In the genomic region with DNA sequence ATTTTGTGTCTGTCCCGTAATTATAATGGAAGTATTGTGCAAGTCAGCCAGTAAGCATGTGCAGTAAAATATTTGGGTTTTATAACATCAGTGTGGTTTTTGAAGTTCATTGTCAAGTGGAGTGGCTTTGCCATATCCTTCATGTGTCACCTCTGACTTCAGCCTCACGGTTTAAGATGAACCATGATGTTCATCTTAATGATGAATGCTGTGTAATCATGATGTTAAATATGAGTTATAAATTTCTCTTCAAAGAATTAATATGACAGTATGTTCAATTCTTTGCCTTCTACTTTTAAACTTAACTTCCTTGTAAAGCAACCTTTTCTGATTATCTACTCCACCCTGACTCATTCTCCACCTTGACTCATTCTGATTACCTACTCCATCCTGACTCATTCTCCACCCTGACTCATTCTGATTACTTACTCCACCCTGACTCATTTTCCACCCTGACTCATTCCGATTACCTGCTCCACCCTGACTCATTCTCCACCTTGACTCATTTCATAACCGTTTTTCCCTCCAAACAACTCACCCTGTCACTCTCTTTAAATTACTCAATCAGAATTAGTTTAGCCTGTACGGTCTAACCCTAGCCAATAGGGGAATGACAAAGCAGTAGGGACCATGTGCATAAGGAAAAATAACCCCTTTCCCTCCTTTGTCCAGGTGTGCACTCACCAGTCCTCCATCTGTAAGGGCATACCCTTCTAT, we compare ENCODE assay signal across 9 cellular contexts. TPM values are rescaled to one million over a fixed set of nuclear protein-coding genes. Genes with fewer than 3 reads are reported as not detected.
A peak's percentile ranks its signal among the peaks of the same experiment; 100 is the strongest.
DNase-seq lines count a peak whose midpoint lies in the region; ATAC-seq and TF ChIP-seq lines count a peak whose summit lies in the region.
"Had no signal": no experiment of that assay in that cellular context is flagged by ENCODE, and none has a peak within 500 bp of the region (broad histone marks: within the 10 kb centered on the region; RNA-seq: fewer than 3 reads in every experiment).

No MANE protein-coding gene starts in this region.

- no peaks in the 10 kb centered on the region for H3K27me3 ChIP-seq in transverse colon
- H3K27me3 ChIP-seq: BLaER1 had no signal

- peaks cover 6 to 10% of the 10 kb centered on the region in 2 donors for H3K9me3 ChIP-seq in transverse colon

- H3K4me1 ChIP-seq in transverse colon: no peaks in the 10 kb centered on the region
- H3K4me1 ChIP-seq: BLaER1 had no signal

- no peak for TF ChIP-seq CTCF in fibroblast of villous mesenchyme (IDR thresholded peaks at IDR 0.05; ENCODE audit: insufficient read depth, low read depth, low read length)
- TF ChIP-seq CTCF in transverse colon (IDR thresholded peaks at IDR 0.05): no peak

- intact Hi-C loops in activated CD4-positive, alpha-beta T cell treated with anti-CD3 and anti-CD28 coated beads, Interleukin-2, amount 10 ng/mL, durations not matched to agents 24 days and 14 days (cut with micrococcal nuclease): loop anchor here (1.0 to 5.0 kb wide), 6 partner anchors 13 to 828 kb away; a partner anchor contains a TSS
- intact Hi-C loops in transverse colon (cut with DNase I; ENCODE audit: low total_unique reads): no loop called here

- in situ Hi-C loops in transverse colon (cut with MboI; ENCODE audit: low pct_ligation_motif_present in 1 of 4, low pct_unique_long_range_greater_than_20kb in 1 of 4, low sequenced_read_pairs in 3 of 4): no loop called here

- DNase-seq in activated CD4-positive, alpha-beta T cell treated with anti-CD3 and anti-CD28 coated beads, Interleukin-2, amount 10 ng/mL, durations not matched to agents 24 days and 14 days: peak; percentile 82
- no peak for DNase-seq in activated CD4-positive, alpha-beta T cell treated with anti-CD3 and anti-CD28 coated beads for 1 hour
- DNase-seq in RPMI7951 (ENCODE audit: low read depth): peak; percentile 90
- DNase-seq in fibroblast of villous mesenchyme (ENCODE audit: low read depth): peak; percentile 35
- no peak for DNase-seq in transverse colon
- DNase-seq in central memory CD4-positive, alpha-beta T cell: no peak
- DNase-seq in activated CD4-positive, CD25-positive, alpha-beta regulatory T cell (lab: John Stamatoyannopoulos, UW): no peak

- H3K36me3 Mint-ChIP-seq in activated CD4-positive, alpha-beta T cell treated with anti-CD3 and anti-CD28 coated beads, Interleukin-2, amount 10 ng/mL, durations not matched to agents 24 days and 14 days (ENCODE audit: low read depth): peaks cover 43% of the 10 kb centered on the region

- peak overlapping the region in 1 of 4 donors; percentile 14 for H3K27ac ChIP-seq in transverse colon
- H3K27ac ChIP-seq: BLaER1 had no signal

- WGBS in transverse colon (ENCODE audit: low coverage in 1 of 2), 2 donors: 49 to 51% methylated on average over 5 of the region's 5 CpGs

- peak; percentile 98 for ATAC-seq in HG02938 (IDR thresholded peaks at IDR 0.05; ENCODE audit: unreplicated experiment)

- no peak for TF ChIP-seq EP300 in transverse colon (IDR thresholded peaks at IDR 0.05; ENCODE audit: low read depth)

- H3K4me3 Mint-ChIP-seq in activated CD4-positive, alpha-beta T cell treated with anti-CD3 and anti-CD28 coated beads, Interleukin-2, amount 10 ng/mL, durations not matched to agents 24 days and 14 days: peak overlapping the region; percentile 19

- no peaks in the 10 kb centered on the region for H3K36me3 ChIP-seq in transverse colon

- H3K4me1 Mint-ChIP-seq in activated CD4-positive, alpha-beta T cell treated with anti-CD3 and anti-CD28 coated beads, Interleukin-2, amount 10 ng/mL, durations not matched to agents 24 days and 14 days: peaks cover 27% of the 10 kb centered on the region

- no peak overlapping the region for H3K4me3 ChIP-seq in fibroblast of villous mesenchyme (ENCODE audit: low read depth, low read length)
- H3K4me3 ChIP-seq in transverse colon: no peak overlapping the region
- H3K4me3 ChIP-seq: BLaER1 had no signal

- no peaks in the 10 kb centered on the region for H3K27me3 Mint-ChIP-seq in activated CD4-positive, alpha-beta T cell treated with anti-CD3 and anti-CD28 coated beads, Interleukin-2, amount 10 ng/mL, durations not matched to agents 24 days and 14 days

- peaks cover 48% of the 10 kb centered on the region for H3K9me3 Mint-ChIP-seq in activated CD4-positive, alpha-beta T cell treated with anti-CD3 and anti-CD28 coated beads, Interleukin-2, amount 10 ng/mL, durations not matched to agents 24 days and 14 days

- H3K27ac Mint-ChIP-seq in activated CD4-positive, alpha-beta T cell treated with anti-CD3 and anti-CD28 coated beads, Interleukin-2, amount 10 ng/mL, durations not matched to agents 24 days and 14 days: peak overlapping the region; percentile 86

- no peak for TF ChIP-seq POLR2A in transverse colon (IDR thresholded peaks at IDR 0.05)

RNA-seq across cellular contexts. Expression of a gene that starts 50.3 kb away (rescaled TPM):
- 145 and 147 TPM in 2 replicates for total RNA-seq in activated CD4-positive, alpha-beta T cell treated with anti-CD3 and anti-CD28 coated beads, Interleukin-2, amount 10 ng/mL, durations not matched to agents 24 days and 14 days
- 43.8 and 44.7 TPM in 2 replicates for total RNA-seq in RPMI7951 (2014; rRNA removed; shearing (Covaris generic))
- total RNA-seq in fibroblast of villous mesenchyme (60.5 and 89.5 TPM in 2 replicates), transverse colon (100 to 1,000 TPM; 124 to 286 (median 188) TPM)

Comparison
In these comparisons a context has a peak if more than half of its experiments do, and no peak if none do; other contexts are left out.
1. DNase-seq: peak in activated CD4-positive, alpha-beta T cell treated with anti-CD3 and anti-CD28 coated beads, Interleukin-2, amount 10 ng/mL, durations not matched to agents 24 days and 14 days (single experiment), RPMI7951 (single experiment) and fibroblast of villous mesenchyme (single experiment); none in activated CD4-positive, alpha-beta T cell treated with anti-CD3 and anti-CD28 coated beads for 1 hour (single experiment), transverse colon (single experiment), central memory CD4-positive, alpha-beta T cell (single experiment) and activated CD4-positive, CD25-positive, alpha-beta regulatory T cell (0 of 4).